ENCODE assay signal across 15 cellular contexts in genomic region chr3:141262306-141262705, GRCh38. TPM values are rescaled to one million over a fixed set of nuclear protein-coding genes. Genes with fewer than 3 reads are reported as not detected.
DNase-seq lines count a peak whose midpoint lies in the region; ATAC-seq, FAIRE-seq and TF ChIP-seq lines count a peak whose summit lies in the region.
"Had no signal": no experiment of that assay in that cellular context is flagged by ENCODE, and none has a peak within 500 bp of the region (broad histone marks: within the 10 kb centered on the region; RNA-seq: fewer than 3 reads in every experiment).

No MANE protein-coding gene starts in this region.

- intact Hi-C loops in activated CD4-positive, alpha-beta memory T cell treated with anti-CD3 and anti-CD28 coated beads for 36 hours (cut with micrococcal nuclease): no loop called here

- H2AFZ ChIP-seq in astrocyte (ENCODE audit: low read depth, low read length): no peak overlapping the region
- H2AFZ ChIP-seq in neuronal stem cell (ENCODE audit: low read length): no peak overlapping the region

- H3K27ac Mint-ChIP-seq in astrocyte (ENCODE audit: unreplicated experiment): no peak overlapping the region
- no peak overlapping the region for H3K27ac Mint-ChIP-seq in activated CD4-positive, alpha-beta memory T cell treated with anti-CD3 and anti-CD28 coated beads for 36 hours

- no peaks in the 10 kb centered on the region for H3K9me3 ChIP-seq in astrocyte (ENCODE audit: insufficient read depth, low read depth, low read length)
- no peaks in the 10 kb centered on the region for H3K9me3 ChIP-seq in neuronal stem cell (replicated peaks in 1 of 2; ENCODE audit: control insufficient read depth in 2 of 2, insufficient read depth in 1 of 2, low read depth in 1 of 2, low read length in 2 of 2)
- H3K9me3 ChIP-seq: colonic mucosa, left ventricle myocardium inferior, Peyer's patch had no signal

- H2BK120ac ChIP-seq in neuronal stem cell (ENCODE audit: low read depth, low read length): no peak overlapping the region

- no peak overlapping the region for H3K4me3 ChIP-seq in BJ (ENCODE audit: low read depth, low read length)
- no peak overlapping the region for H3K4me3 ChIP-seq in astrocyte (ENCODE audit: insufficient read depth, low read depth, low read length)
- no peak overlapping the region for H3K4me3 ChIP-seq in neuronal stem cell (ENCODE audit: low read length in 2 of 2)
- H3K4me3 ChIP-seq: colonic mucosa, left ventricle myocardium inferior, Peyer's patch had no signal

- no peak for ATAC-seq in HG02678 (IDR thresholded peaks at IDR 0.05; ENCODE audit: unreplicated experiment)
- ATAC-seq: esophagus mucosa had no signal

- H3K4me2 ChIP-seq in astrocyte (ENCODE audit: low read length) (peak overlapping the region; percentile 35), neuronal stem cell (ENCODE audit: insufficient read depth, low read length, poor library complexity, severe bottlenecking) (no peak overlapping the region)

- CTCF ChIA-PET in BJ (lab: Yijun Ruan, JAX): interaction anchor here (1.3 to 1.8 kb wide), 3 partner anchors 9 to 33 kb away, joined by 3 to 4 read pairs (median 3); no protein-coding TSS in a partner anchor
- CTCF ChIA-PET in activated CD4-positive, alpha-beta memory T cell treated with anti-CD3 and anti-CD28 coated beads for 36 hours (lab: Charles Lee): no interaction called here

- H3K4ac ChIP-seq in neuronal stem cell (ENCODE audit: low read length): no peak overlapping the region

- H3K4me3 Mint-ChIP-seq in astrocyte (ENCODE audit: unreplicated experiment): no peak overlapping the region
- H3K4me3 Mint-ChIP-seq in activated CD4-positive, alpha-beta memory T cell treated with anti-CD3 and anti-CD28 coated beads for 36 hours: no peak overlapping the region
- H3K4me3 Mint-ChIP-seq: activated naive CD8-positive, alpha-beta T cell treated with anti-CD3 and anti-CD28 coated beads, Interleukin-2, amount 50 U/mL, for 24 hours had no signal

- H3K27ac ChIP-seq in astrocyte (ENCODE audit: low read depth, low read length) (no peak overlapping the region), neuronal stem cell (replicated peaks; ENCODE audit: low read length) (no peak overlapping the region)
- H3K27ac ChIP-seq: colonic mucosa, left ventricle myocardium inferior, Peyer's patch had no signal

- FAIRE-seq in astrocyte (lab: Jason Lieb, UNC): peak; percentile 69
- FAIRE-seq: G401.6 had no signal

- no peaks in the 10 kb centered on the region for H4K20me1 ChIP-seq in astrocyte (ENCODE audit: insufficient read depth, low read length)

- H3K27me3 Mint-ChIP-seq in astrocyte (ENCODE audit: low read depth, unreplicated experiment): peaks cover 8% of the 10 kb centered on the region
- H3K27me3 Mint-ChIP-seq in activated CD4-positive, alpha-beta memory T cell treated with anti-CD3 and anti-CD28 coated beads for 36 hours: no peaks in the 10 kb centered on the region
- H3K27me3 Mint-ChIP-seq: activated naive CD8-positive, alpha-beta T cell treated with anti-CD3 and anti-CD28 coated beads, Interleukin-2, amount 50 U/mL, for 24 hours had no signal

- H3K4me1 Mint-ChIP-seq in astrocyte (ENCODE audit: low read depth, unreplicated experiment): peaks cover 19% of the 10 kb centered on the region
- H3K4me1 Mint-ChIP-seq in activated CD4-positive, alpha-beta memory T cell treated with anti-CD3 and anti-CD28 coated beads for 36 hours (ENCODE audit: low read depth): peaks cover 44% of the 10 kb centered on the region

- no peaks in the 10 kb centered on the region for H3K27me3 ChIP-seq in BJ (ENCODE audit: control insufficient read depth, insufficient read depth, low read length)
- no peaks in the 10 kb centered on the region for H3K27me3 ChIP-seq in astrocyte (ENCODE audit: insufficient read depth, low read length)
- no peaks in the 10 kb centered on the region for H3K27me3 ChIP-seq in neuronal stem cell (ENCODE audit: control insufficient read depth in 3 of 3, insufficient read depth in 3 of 3, low read depth in 1 of 3, low read length in 3 of 3)
- H3K27me3 ChIP-seq: colonic mucosa, Peyer's patch had no signal

- H3K9me3 Mint-ChIP-seq in astrocyte (ENCODE audit: unreplicated experiment): no peaks in the 10 kb centered on the region
- H3K9me3 Mint-ChIP-seq in activated CD4-positive, alpha-beta memory T cell treated with anti-CD3 and anti-CD28 coated beads for 36 hours: no peaks in the 10 kb centered on the region
- H3K9me3 Mint-ChIP-seq: activated naive CD8-positive, alpha-beta T cell treated with anti-CD3 and anti-CD28 coated beads, Interleukin-2, amount 50 U/mL, for 24 hours had no signal

- peak; percentile 13 for DNase-seq in BJ (ENCODE audit: low read depth)
- peak; percentile 31 for DNase-seq in HS-27A (ENCODE audit: low read depth)
- DNase-seq in astrocyte (ENCODE audit: low read depth): peak; percentile 85
- peak; percentile 84 for DNase-seq in iris pigment epithelial cell (ENCODE audit: low read depth)
- no peak for DNase-seq in activated CD4-positive, alpha-beta memory T cell treated with anti-CD3 and anti-CD28 coated beads for 36 hours
- no peak for DNase-seq in neuronal stem cell (ENCODE audit: low spot score)
- DNase-seq in HuH-7 (ENCODE audit: low spot score): no peak
- DNase-seq: activated naive CD8-positive, alpha-beta T cell treated with anti-CD3 and anti-CD28 coated beads, Interleukin-2, amount 50 U/mL, for 24 hours; colonic mucosa; left ventricle myocardium inferior; NCI-H69; Peyer's patch had no signal

- H3K4me1 ChIP-seq in astrocyte (ENCODE audit: insufficient read depth, low read length) (no peaks in the 10 kb centered on the region), neuronal stem cell (ENCODE audit: control insufficient read depth in 2 of 2, insufficient read depth in 1 of 2, low read depth in 1 of 2, low read length in 2 of 2) (peaks cover 13 to 20% of the 10 kb centered on the region in 2 donors)
- H3K4me1 ChIP-seq: colonic mucosa, left ventricle myocardium inferior, Peyer's patch had no signal

- no peak overlapping the region for H2AK5ac ChIP-seq in neuronal stem cell (ENCODE audit: low read depth, low read length)

- POLR2A ChIA-PET in BJ (lab: Charles Lee): no interaction called here
- POLR2A ChIA-PET in activated CD4-positive, alpha-beta memory T cell treated with anti-CD3 and anti-CD28 coated beads for 36 hours (lab: Charles Lee): interaction anchor here (0.5 to 1.0 kb wide), 2 partner anchors 20 to 31 kb away, joined by 4 read pairs; partner anchors contain the start of gene PXYLP1

- no peaks in the 10 kb centered on the region; the same call in 1 of the 2 replicates for H3K36me3 ChIP-seq in BJ (ENCODE audit: control insufficient read depth, insufficient read depth, low read length)
- no peaks in the 10 kb centered on the region for H3K36me3 ChIP-seq in astrocyte (ENCODE audit: insufficient read depth, low read length)
- H3K36me3 ChIP-seq in neuronal stem cell (replicated peaks in 1 of 2; ENCODE audit: control insufficient read depth in 2 of 2, insufficient read depth in 2 of 2, low read length in 2 of 2): peaks cover 3 to 59% of the 10 kb centered on the region in 2 donors
- H3K36me3 ChIP-seq: colonic mucosa, Peyer's patch had no signal

- no peak overlapping the region for H3K23ac ChIP-seq in neuronal stem cell (ENCODE audit: low read depth, low read length, poor library complexity)

- TF ChIP-seq CTCF in BJ (IDR thresholded peaks at IDR 0.05; ENCODE audit: insufficient read depth, low read depth, low read length): no peak
- no peak for TF ChIP-seq CTCF in astrocyte (IDR thresholded peaks at IDR 0.05; ENCODE audit: insufficient read depth, low read depth, low read length)

- H3K79me1 ChIP-seq in neuronal stem cell (ENCODE audit: low read depth, low read length): peaks cover 3% of the 10 kb centered on the region

- no peak overlapping the region for H2BK5ac ChIP-seq in neuronal stem cell (ENCODE audit: low read length)

- H2BK12ac ChIP-seq in neuronal stem cell (ENCODE audit: low read length): no peak overlapping the region

- no CpG with 5 or more reads among the region's 4 CpGs for WGBS in neuronal stem cell (ENCODE audit: extremely low coverage in 2 of 2, insufficient read length in 2 of 2, insufficient replicate concordance in 1 of 2), 2 donors

- H3K9ac ChIP-seq in astrocyte (ENCODE audit: low read length): no peak overlapping the region
- H3K9ac ChIP-seq in neuronal stem cell (ENCODE audit: low read depth, low read length, poor library complexity): no peak overlapping the region

- H3K18ac ChIP-seq in neuronal stem cell (ENCODE audit: low read length): no peak overlapping the region

- no peaks in the 10 kb centered on the region for H3K79me2 ChIP-seq in astrocyte (ENCODE audit: insufficient read depth, low read length)

- H4K8ac ChIP-seq in neuronal stem cell (ENCODE audit: low read depth, low read length): no peak overlapping the region

- no peak overlapping the region for H2BK15ac ChIP-seq in neuronal stem cell (ENCODE audit: low read length)

- no peaks in the 10 kb centered on the region for H3K36me3 Mint-ChIP-seq in astrocyte (ENCODE audit: low read depth, unreplicated experiment)
- no peaks in the 10 kb centered on the region for H3K36me3 Mint-ChIP-seq in activated CD4-positive, alpha-beta memory T cell treated with anti-CD3 and anti-CD28 coated beads for 36 hours

- H3K14ac ChIP-seq in neuronal stem cell (ENCODE audit: low read length): no peak overlapping the region

- no peak overlapping the region for H4K91ac ChIP-seq in neuronal stem cell (ENCODE audit: low read depth, low read length, poor library complexity)

RNA-seq across cellular contexts. Expression of gene PXYLP1, which starts 30.7 kb away (rescaled TPM):
- polyA plus RNA-seq in BJ (2011; rRNA removed): 7.9 and 11.2 TPM in 2 replicates
- 6.4 and 10.0 TPM in 2 replicates for polyA minus RNA-seq in BJ (2011; rRNA and poly(A)+ RNA removed)
- total RNA-seq in astrocyte: 4.5 and 6.1 TPM in 2 replicates
- 10 to 100 TPM in 1 of 2 experiments, 1 to 10 TPM in 1; 9.0 to 11.6 TPM for total RNA-seq in activated CD4-positive, alpha-beta memory T cell treated with anti-CD3 and anti-CD28 coated beads for 36 hours
- polyA plus RNA-seq in neuronal stem cell (2013, experiment 1 of 2): 23.5 TPM
- 23.1 TPM for polyA plus RNA-seq in neuronal stem cell (2013, experiment 2 of 2)

Comparison
In these comparisons a context has a peak if more than half of its experiments do, and no peak if none do; other contexts are left out.
1. DNase-seq: peak in BJ (single experiment), HS-27A (single experiment), astrocyte (single experiment) and iris pigment epithelial cell (single experiment); none in activated CD4-positive, alpha-beta memory T cell treated with anti-CD3 and anti-CD28 coated beads for 36 hours (single experiment), neuronal stem cell (single experiment) and HuH-7 (single experiment).